In genomic region chr6:7691021-7691420, GRCh38 we compare ENCODE assay signal across 1 cellular context.
TF ChIP-seq lines count a peak whose summit lies in the region.

No MANE protein-coding gene starts in this region.

TF ChIP-seq in A549, 52 proteins besides CTCF, POLR2A, EP300 and RAD21 (continued from another document):
- TF ChIP-seq ATOH8 (CRISPR knock-in tag; IDR thresholded peaks at IDR 0.05; ENCODE audit: low read depth) (no peak), NPAS2 (CRISPR knock-in tag; IDR thresholded peaks at IDR 0.05; ENCODE audit: borderline replicate concordance) (no peak), HMGXB4 (CRISPR knock-in tag; IDR thresholded peaks at IDR 0.05; ENCODE audit: borderline replicate concordance) (no peak), MAX (IDR thresholded peaks at IDR 0.05) (no peak), MYC (IDR thresholded peaks at IDR 0.05; ENCODE audit: borderline replicate concordance, low read length) (no peak), ZNF302 (CRISPR knock-in tag; IDR thresholded peaks at IDR 0.05) (no peak), ZFP36 (IDR thresholded peaks at IDR 0.05; ENCODE audit: borderline replicate concordance, partially characterized antibody) (no peak), TFCP2L1 (CRISPR knock-in tag; IDR thresholded peaks at IDR 0.05) (no peak)
